Comparison of ENCODE assay signal across 19 cellular contexts in genomic region chr4:147638365-147638764, GRCh38.
"Had no signal": no experiment of that assay in that cellular context is flagged by ENCODE, and none has a peak within 500 bp of the region (broad histone marks: within the 10 kb centered on the region; RNA-seq: fewer than 3 reads in every experiment).

No MANE protein-coding gene starts in this region.

- H3K9me3 Mint-ChIP-seq: natural killer cell, neural crest cell had no signal

- H3K27me3 ChIP-seq: colonic mucosa, esophagus squamous epithelium, gastroesophageal sphincter, ovary, right atrium auricular region, sigmoid colon had no signal

- H3K36me3 ChIP-seq: colonic mucosa, ovary had no signal

- H3K4me3 Mint-ChIP-seq: natural killer cell, neural crest cell, type B pancreatic cell had no signal

- H3K4me3 ChIP-seq: colonic mucosa, esophagus squamous epithelium, gastroesophageal sphincter, lung, ovary, right atrium auricular region, sigmoid colon, skin epidermis had no signal

- ATAC-seq: gastroesophageal sphincter, left colon, left ventricle myocardium superior, natural killer cell had no signal

- DNase-seq: colonic mucosa; dermis blood vessel endothelial cell; esophagus squamous epithelium; glutamatergic neuron; left colon; left ventricle myocardium superior; natural killer cell; nucleus accumbens; ovary; sigmoid colon; stimulated activated CD4-positive, alpha-beta T cell treated with anti-CD3 and anti-CD28 coated beads, Interleukin-2, amount 100 ng/mL, for 24 hours; stimulated activated CD4-positive, alpha-beta T cell treated with anti-CD3 and anti-CD28 coated beads, Interleukin-4, amount 100 ng/mL, for 4 hours; stimulated activated naive CD4-positive, alpha-beta T cell had no signal

- H3K27me3 Mint-ChIP-seq: type B pancreatic cell had no signal

- H3K27ac Mint-ChIP-seq: type B pancreatic cell had no signal

- H3K4me1 ChIP-seq: colonic mucosa, gastroesophageal sphincter, right atrium auricular region, sigmoid colon had no signal

- H3K9me3 ChIP-seq: colonic mucosa, gastroesophageal sphincter, ovary, right atrium auricular region, sigmoid colon had no signal

- H3K27ac ChIP-seq: colonic mucosa, esophagus squamous epithelium, gastroesophageal sphincter, ovary, right atrium auricular region, sigmoid colon had no signal
